Comparison of ENCODE assay signal across 32 cellular contexts in the genomic region with DNA sequence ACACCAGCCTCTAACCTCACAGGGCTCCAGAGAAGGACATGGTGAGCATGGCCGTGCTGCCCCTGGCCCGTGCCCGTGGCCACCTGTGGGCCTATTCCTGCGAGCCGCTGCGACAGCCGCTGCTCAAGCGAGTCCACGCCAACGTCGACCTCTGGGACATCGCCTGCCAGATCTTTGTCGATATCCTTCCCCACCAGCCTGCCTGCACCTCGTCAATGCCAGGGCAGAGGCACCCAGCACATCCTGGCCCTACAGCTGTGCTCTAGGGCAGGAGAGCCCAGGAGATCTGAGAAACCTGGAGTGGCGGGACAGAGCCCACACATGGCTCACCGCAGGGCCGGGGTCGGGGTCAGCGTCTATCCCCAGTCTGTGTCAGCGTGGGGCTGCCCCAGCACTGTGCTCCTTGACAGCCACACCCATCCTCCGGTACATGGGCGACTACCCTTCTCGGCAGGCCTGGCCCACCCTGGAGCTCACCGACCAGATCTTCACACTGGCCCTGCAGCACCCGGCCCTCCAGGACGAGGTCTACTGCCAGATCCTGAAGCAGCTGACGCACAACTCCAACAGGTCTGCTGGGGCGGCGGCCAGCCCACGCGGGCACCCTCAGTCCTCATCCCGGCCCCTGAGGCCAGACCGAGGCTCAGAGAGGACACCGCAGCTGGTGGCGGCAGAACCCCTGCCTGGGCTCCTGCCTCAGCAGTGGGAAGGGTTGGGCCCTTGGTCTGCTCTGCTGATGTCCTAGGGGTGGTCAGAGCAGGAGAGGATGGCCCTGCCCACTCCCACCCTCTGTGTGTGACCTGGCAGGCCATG. TPM values are rescaled to one million over a fixed set of nuclear protein-coding genes. Genes with fewer than 3 reads are reported as not detected.
A peak's percentile ranks its signal among the peaks of the same experiment; 100 is the strongest.
DNase-seq lines count a peak whose midpoint lies in the region; ATAC-seq, FAIRE-seq and TF ChIP-seq lines count a peak whose summit lies in the region.
"Had no signal": no experiment of that assay in that cellular context is flagged by ENCODE, and none has a peak within 500 bp of the region (broad histone marks: within the 10 kb centered on the region; RNA-seq: fewer than 3 reads in every experiment).

No MANE protein-coding gene starts in this region.

- H3K4me3 ChIP-seq in HepG2 (replicated peaks in 1 of 3; ENCODE audit: insufficient read depth in 1 of 3, low read depth in 2 of 3, low read length in 3 of 3) (no peak overlapping the region), right lobe of liver (no peak overlapping the region), osteoblast (ENCODE audit: insufficient read depth, low read length) (no peak overlapping the region), upper lobe of right lung (no peak overlapping the region), MG63 (no peak overlapping the region)
- H3K4me3 ChIP-seq: PC-9, uterus had no signal

- no peak for ATAC-seq in HepG2
- ATAC-seq in right lobe of liver = no peak
- ATAC-seq in left ventricle myocardium superior = peak; percentile 24
- ATAC-seq in upper lobe of right lung = peak; percentile 0
- ATAC-seq in sciatic nerve = no peak
- ATAC-seq: activated CD4-positive, alpha-beta T cell treated with anti-CD3 and anti-CD28 coated beads for 36 hours; left colon had no signal

- no peaks in the 10 kb centered on the region for H4K20me1 ChIP-seq in HepG2 (ENCODE audit: insufficient read depth, low read length)
- H4K20me1 ChIP-seq in osteoblast (ENCODE audit: insufficient read depth, low read length) = no peaks in the 10 kb centered on the region

- peaks cover 6% of the 10 kb centered on the region; the same call in 1 of the 2 replicates for H3K4me1 ChIP-seq in HepG2 (ENCODE audit: insufficient read depth, low read length)
- H3K4me1 ChIP-seq in right lobe of liver = no peaks in the 10 kb centered on the region
- no peaks in the 10 kb centered on the region for H3K4me1 ChIP-seq in osteoblast (ENCODE audit: insufficient read depth, low read length)
- H3K4me1 ChIP-seq in upper lobe of right lung = peaks cover 9% of the 10 kb centered on the region
- H3K4me1 ChIP-seq: uterus had no signal

- intact Hi-C loops in HepG2 (cut with micrococcal nuclease; ENCODE audit: unreplicated experiment) (no loop called here), right lobe of liver (cut with DNase I) (no loop called here), left ventricle myocardium superior (cut with micrococcal nuclease) (no loop called here), upper lobe of right lung (cut with DNase I) (no loop called here), sciatic nerve (cut with DNase I) (no loop called here)

- TF ChIP-seq RAD21 in HepG2 (CRISPR knock-in tag; IDR thresholded peaks at IDR 0.05) = no peak

- in situ Hi-C loops in HepG2 (cut with HindIII; ENCODE audit: extremely low pct_ligation_motif_present, low pct_unique_long_range_greater_than_20kb) = no loop called here

- CTCF ChIA-PET in HepG2 (lab: Yijun Ruan, JAX; ENCODE audit: low intra/inter-chr PET ratio, low total read pairs) = no interaction called here

- H3K4me2 ChIP-seq in HepG2 (ENCODE audit: low read depth, low read length) = no peak overlapping the region
- H3K4me2 ChIP-seq in osteoblast (ENCODE audit: insufficient read depth, low read length) = no peak overlapping the region
- H3K4me2 ChIP-seq: PC-9 had no signal

- DNase-seq in HepG2 (ENCODE audit: low spot score) = no peak
- no peak for DNase-seq in right lobe of liver
- peak; percentile 66 for DNase-seq in left ventricle myocardium superior
- peak; percentile 79 for DNase-seq in osteoblast (ENCODE audit: insufficient read length, low spot score, missing footprints)
- DNase-seq in upper lobe of right lung = no peak
- DNase-seq in MG63 = no peak
- no peak for DNase-seq in sciatic nerve (ENCODE audit: low spot score)
- DNase-seq in stimulated activated CD4-positive, alpha-beta T cell treated with anti-CD3 and anti-CD28 coated beads, Interleukin-2, amount 100 ng/mL, for 24 hours = no peak
- DNase-seq: 8988T; activated CD4-positive, alpha-beta T cell treated with anti-CD3 and anti-CD28 coated beads for 36 hours; amygdala; brain microvascular endothelial cell; CD4-positive, alpha-beta memory T cell; hippocampal formation; KG1; left colon; mesenchymal stem cell; NCI-H1436; NCI-H2081 treated with DMSO at 0.1 percent for 48 hours; NCI-H345; PC-9; stimulated activated naive CD4-positive, alpha-beta T cell treated with Interleukin-2 at 50 U/mL for 16 hours had no signal

- no peak for TF ChIP-seq CTCF in HepG2 (CRISPR knock-in tag; IDR thresholded peaks at IDR 0.05)
- TF ChIP-seq CTCF in right lobe of liver (IDR thresholded peaks at IDR 0.05) = no peak
- no peak for TF ChIP-seq CTCF in osteoblast (IDR thresholded peaks at IDR 0.05; ENCODE audit: extremely low read depth, low read depth, low read length)
- TF ChIP-seq CTCF in upper lobe of right lung (IDR thresholded peaks at IDR 0.05) = no peak

- peaks cover 33 to 95% of the 10 kb centered on the region in 2 experiments for H3K27me3 ChIP-seq in HepG2 (ENCODE audit: control insufficient read depth in 1 of 2, insufficient read depth in 2 of 2, low read length in 2 of 2)
- H3K27me3 ChIP-seq in right lobe of liver = no peaks in the 10 kb centered on the region
- H3K27me3 ChIP-seq in osteoblast (ENCODE audit: insufficient read depth, low read length) = no peaks in the 10 kb centered on the region
- H3K27me3 ChIP-seq in upper lobe of right lung = no peaks in the 10 kb centered on the region
- no peaks in the 10 kb centered on the region for H3K27me3 ChIP-seq in MG63
- H3K27me3 ChIP-seq: brain microvascular endothelial cell, neutrophil, uterus had no signal

- H3K27ac ChIP-seq in HepG2 (ENCODE audit: extremely low read length, insufficient read depth, low read length) (no peak overlapping the region), right lobe of liver (no peak overlapping the region), osteoblast (ENCODE audit: low read depth, low read length) (no peak overlapping the region), upper lobe of right lung (peak overlapping the region; percentile 17)
- H3K27ac ChIP-seq: brain microvascular endothelial cell, PC-9, uterus had no signal

- H2AFZ ChIP-seq in HepG2 (ENCODE audit: low read length) (no peak overlapping the region), osteoblast (ENCODE audit: low read length) (no peak overlapping the region)
- H2AFZ ChIP-seq: PC-9 had no signal

- TF ChIP-seq EP300 in HepG2 (IDR thresholded peaks at IDR 0.05; ENCODE audit: low read depth in 2 of 2, low read length in 2 of 2) = no peak
- no peak for TF ChIP-seq EP300 in HepG2 (CRISPR knock-in tag; IDR thresholded peaks at IDR 0.05; ENCODE audit: borderline replicate concordance)

- H3K36me3 ChIP-seq in HepG2 (replicated peaks in 1 of 2; ENCODE audit: control insufficient read depth in 1 of 2, insufficient read depth in 2 of 2, low read length in 2 of 2) (no peaks in the 10 kb centered on the region), right lobe of liver (no peaks in the 10 kb centered on the region), osteoblast (ENCODE audit: insufficient read depth, low read length) (no peaks in the 10 kb centered on the region), upper lobe of right lung (no peaks in the 10 kb centered on the region), MG63 (no peaks in the 10 kb centered on the region)
- H3K36me3 ChIP-seq: brain microvascular endothelial cell, neutrophil, uterus had no signal

- BruUV-seq in HepG2 (replicated peaks; lab: Mats Ljungman, UMichigan) = no TSS peak

- H3K9me3 ChIP-seq in HepG2 (ENCODE audit: low read length) = no peaks in the 10 kb centered on the region
- H3K9me3 ChIP-seq in right lobe of liver = no peaks in the 10 kb centered on the region
- no peaks in the 10 kb centered on the region for H3K9me3 ChIP-seq in osteoblast (ENCODE audit: low read depth, low read length)
- no peaks in the 10 kb centered on the region for H3K9me3 ChIP-seq in upper lobe of right lung
- H3K9me3 ChIP-seq in MG63 = no peaks in the 10 kb centered on the region
- H3K9me3 ChIP-seq: neutrophil, uterus had no signal

- H3K9ac ChIP-seq in HepG2 (ENCODE audit: insufficient read depth, low read depth, low read length) = no peak overlapping the region

- H3K79me2 ChIP-seq in HepG2 (ENCODE audit: insufficient read depth, low read length) (no peaks in the 10 kb centered on the region), osteoblast (ENCODE audit: insufficient read depth, low read length) (no peaks in the 10 kb centered on the region)

- no peak for TF ChIP-seq POLR2A in HepG2 (IDR thresholded peaks at IDR 0.05; ENCODE audit: insufficient read depth in 1 of 2, low read depth in 2 of 2, low read length in 2 of 2)
- TF ChIP-seq POLR2A in right lobe of liver (IDR thresholded peaks at IDR 0.05) = no peak

- 14% methylated on average over 11 of the region's 35 CpGs for WGBS in HepG2 (ENCODE audit: low lambda C conversion rate)
- 60% methylated on average over 1 of the region's 35 CpGs for WGBS in right lobe of liver (ENCODE audit: insufficient coverage, low coverage, low lambda C conversion rate, missing lambda C conversion rate)

- no peak for FAIRE-seq in HepG2 (lab: Jason Lieb, UNC)
- FAIRE-seq: D721Med, endothelial cell of umbilical vein, frontal cortex, GM18507, GM19239 had no signal

- POLR2A ChIA-PET in HepG2 (lab: Yijun Ruan, JAX) = no interaction called here

RNA-seq across cellular contexts. Expression of a gene that starts 14.6 kb away (rescaled TPM):
- not detected in 2 replicates for total RNA-seq in HepG2 (2016; rRNA removed; fragmentation: Illumina TruSeq; extraction: Trizol)
- not detected in 2 replicates for total RNA-seq in HepG2 (2016; cell fraction: cytosol; rRNA removed; fragmentation: Illumina TruSeq; extraction: Trizol; ENCODE audit: low read depth)
- total RNA-seq in HepG2 (2016; cell fraction: insoluble cytoplasmic fraction; rRNA removed; fragmentation: Illumina TruSeq; extraction: Trizol) = not detected in 2 replicates
- not detected in 2 replicates for total RNA-seq in HepG2 (2016; cell fraction: membrane; rRNA removed; fragmentation: Illumina TruSeq; extraction: Trizol)
- not detected in 2 replicates for total RNA-seq in HepG2 (2016; cell fraction: nucleus; rRNA removed; fragmentation: Illumina TruSeq; extraction: Trizol)
- polyA plus RNA-seq in HepG2 (2011; rRNA removed) = not detected in 2 replicates
- not detected in 2 replicates for polyA plus RNA-seq in HepG2 (2011; cell fraction: cytosol; rRNA removed)
- polyA plus RNA-seq in HepG2 (2011; cell fraction: nucleus; rRNA removed) = not detected in 2 replicates
- not detected in 2 replicates for polyA plus RNA-seq in HepG2 (2012)
- not detected in 2 replicates for polyA plus RNA-seq in HepG2 (2016; cell fraction: cytosol; fragmentation: Illumina TruSeq; extraction: Trizol; ENCODE audit: low read depth)
- not detected in 2 replicates for polyA plus RNA-seq in HepG2 (2016; cell fraction: insoluble cytoplasmic fraction; fragmentation: Illumina TruSeq; extraction: Trizol; ENCODE audit: low read depth)
- not detected in 2 replicates for polyA plus RNA-seq in HepG2 (2016; cell fraction: membrane; fragmentation: Illumina TruSeq; extraction: Trizol; ENCODE audit: low read depth)
- not detected in 2 replicates for polyA plus RNA-seq in HepG2 (2016; cell fraction: nucleus; fragmentation: Illumina TruSeq; extraction: Trizol; ENCODE audit: insufficient read depth, low read depth)
- 0.08 TPM in 1 of 2 replicates, not detected in the other for polyA minus RNA-seq in HepG2 (2011; rRNA and poly(A)+ RNA removed; ENCODE audit: low replicate concordance)
- polyA minus RNA-seq in HepG2 (2011; cell fraction: cytosol; rRNA and poly(A)+ RNA removed) = not detected in 2 replicates
- not detected in 2 replicates for polyA minus RNA-seq in HepG2 (2011; cell fraction: nucleus; rRNA and poly(A)+ RNA removed)
- not detected for total RNA-seq in right lobe of liver
- total RNA-seq in left ventricle myocardium superior = 0.25 TPM
- not detected in 2 replicates for total RNA-seq in osteoblast
- total RNA-seq in upper lobe of right lung = 0.49 TPM
- total RNA-seq in MG63 (2014; rRNA removed; shearing (Covaris generic); ENCODE audit: low replicate concordance) = not detected in 2 replicates
- 4.6 TPM for total RNA-seq in sciatic nerve
- total RNA-seq: activated CD4-positive, alpha-beta T cell treated with anti-CD3 and anti-CD28 coated beads for 36 hours; activated T-helper 2 cell treated with anti-CD3 and anti-CD28 coated beads, Interferon-gamma antibody, Interleukin-2, Interleukin-4, amounts not matched to agents 10 μg/mL and 5 μg/mL and 100 μg/mL, durations not matched to agents 14 hours and 24 hours and 36 hours; CD4-positive, alpha-beta memory T cell; endothelial cell of umbilical vein; H4; PC-9; T-helper 2 cell treated with Interferon-gamma antibody and Interleukin-4, amounts not matched to agents 100 ng/mL and 5 ng/mL, for 36 hours had no signal
- polyA plus RNA-seq: CD4-positive, alpha-beta memory T cell had no signal

RNA-seq across cellular contexts. Expression of a gene that starts 43.9 kb away (rescaled TPM):
- 0.90 and 1.0 TPM in 2 replicates for total RNA-seq in HepG2 (2016; rRNA removed; fragmentation: Illumina TruSeq; extraction: Trizol)
- total RNA-seq in HepG2 (2016; cell fraction: cytosol; rRNA removed; fragmentation: Illumina TruSeq; extraction: Trizol; ENCODE audit: low read depth) = 1.9 and 3.6 TPM in 2 replicates
- 0.85 and 1.2 TPM in 2 replicates for total RNA-seq in HepG2 (2016; cell fraction: insoluble cytoplasmic fraction; rRNA removed; fragmentation: Illumina TruSeq; extraction: Trizol)
- 2.6 and 3.9 TPM in 2 replicates for total RNA-seq in HepG2 (2016; cell fraction: membrane; rRNA removed; fragmentation: Illumina TruSeq; extraction: Trizol)
- total RNA-seq in HepG2 (2016; cell fraction: nucleus; rRNA removed; fragmentation: Illumina TruSeq; extraction: Trizol) = 0.56 and 0.81 TPM in 2 replicates
- 1.9 and 2.0 TPM in 2 replicates for polyA plus RNA-seq in HepG2 (2011; rRNA removed)
- polyA plus RNA-seq in HepG2 (2011; cell fraction: cytosol; rRNA removed) = 2.1 and 3.1 TPM in 2 replicates
- polyA plus RNA-seq in HepG2 (2011; cell fraction: nucleus; rRNA removed) = 2.0 and 2.2 TPM in 2 replicates
- polyA plus RNA-seq in HepG2 (2012) = 2.1 and 3.9 TPM in 2 replicates
- 8.9 and 10.7 TPM in 2 replicates for polyA plus RNA-seq in HepG2 (2016; cell fraction: cytosol; fragmentation: Illumina TruSeq; extraction: Trizol; ENCODE audit: low read depth)
- polyA plus RNA-seq in HepG2 (2016; cell fraction: insoluble cytoplasmic fraction; fragmentation: Illumina TruSeq; extraction: Trizol; ENCODE audit: low read depth) = 2.4 and 3.4 TPM in 2 replicates
- 8.6 and 9.2 TPM in 2 replicates for polyA plus RNA-seq in HepG2 (2016; cell fraction: membrane; fragmentation: Illumina TruSeq; extraction: Trizol; ENCODE audit: low read depth)
- 1.5 TPM in 2 replicates for polyA plus RNA-seq in HepG2 (2016; cell fraction: nucleus; fragmentation: Illumina TruSeq; extraction: Trizol; ENCODE audit: insufficient read depth, low read depth)
- 0.07 and 4.5 TPM in 2 replicates for polyA minus RNA-seq in HepG2 (2011; rRNA and poly(A)+ RNA removed; ENCODE audit: low replicate concordance)
- polyA minus RNA-seq in HepG2 (2011; cell fraction: cytosol; rRNA and poly(A)+ RNA removed) = 1.2 and 1.9 TPM in 2 replicates
- polyA minus RNA-seq in HepG2 (2011; cell fraction: nucleus; rRNA and poly(A)+ RNA removed) = 1.2 and 1.6 TPM in 2 replicates
- 10 to 100 TPM in 5 of 6 experiments, 1 to 10 TPM in 1; 6.6 to 37.7 (median 19.5) TPM for total RNA-seq in right lobe of liver
- total RNA-seq in left ventricle myocardium superior = 274 TPM
- total RNA-seq in osteoblast = 11.2 and 14.8 TPM in 2 replicates
- total RNA-seq in upper lobe of right lung = 161 TPM
- total RNA-seq in MG63 (2014; rRNA removed; shearing (Covaris generic); ENCODE audit: low replicate concordance) = 0.53 and 2.3 TPM in 2 replicates
- total RNA-seq in sciatic nerve = 194 TPM

Comparison
In these comparisons a context has a peak if more than half of its experiments do, and no peak if none do; other contexts are left out.
1. ATAC-seq: peak in left ventricle myocardium superior (single experiment) and upper lobe of right lung (single experiment); none in HepG2 (single experiment), right lobe of liver (0 of 4) and sciatic nerve (single experiment).
2. DNase-seq: peak in left ventricle myocardium superior (single experiment) and osteoblast (single experiment); none in HepG2 (single experiment), right lobe of liver (0 of 3), upper lobe of right lung (single experiment), MG63 (single experiment), sciatic nerve (single experiment) and stimulated activated CD4-positive, alpha-beta T cell treated with anti-CD3 and anti-CD28 coated beads, Interleukin-2, amount 100 ng/mL, for 24 hours (0 of 2).